Comparison of ENCODE assay signal across 31 cellular contexts in genomic region chr1:55309786-55310516, GRCh38.
DNase-seq lines count a peak whose midpoint lies in the region; ATAC-seq and TF ChIP-seq lines count a peak whose summit lies in the region.
"Had no signal": no experiment of that assay in that cellular context is flagged by ENCODE, and none has a peak within 500 bp of the region (broad histone marks: within the 10 kb centered on the region; RNA-seq: fewer than 3 reads in every experiment).

No MANE protein-coding gene starts in this region.

- H3K9me3 Mint-ChIP-seq in endodermal cell, result no peaks in the 10 kb centered on the region
- H3K9me3 Mint-ChIP-seq in naive thymus-derived CD8-positive, alpha-beta T cell, result no peaks in the 10 kb centered on the region
- no peaks in the 10 kb centered on the region for H3K9me3 Mint-ChIP-seq in CD8-positive, alpha-beta T cell
- H3K9me3 Mint-ChIP-seq: activated CD4-positive, alpha-beta memory T cell treated with anti-CD3 and anti-CD28 coated beads for 36 hours; activated T-helper 1 cell treated with anti-CD3 and anti-CD28 coated beads, Interleukin-12 subunit alpha, Interleukin-12 subunit beta, Interleukin-2, Interleukin-4 antibody, amounts not matched to agents 30 ng/mL and 10 ng/mL and 1 ng/mL, durations not matched to agents 14 hours and 24 hours and 36 hours; CD8-positive, alpha-beta memory T cell; dendritic cell treated with granulocyte-macrophage colony-stimulating factor and Interleukin-4, amounts not matched to agents 40 ng/mL and 50 ng/mL, for 4 days had no signal

- 82 to 86% methylated on average over 16 to 18 of the region's 18 CpGs for WGBS in endodermal cell (ENCODE audit: insufficient coverage in 1 of 2, insufficient read length in 1 of 2), 2 experiments

- H3K27ac ChIP-seq in PC-9 (no peak overlapping the region), endodermal cell (ENCODE audit: low read depth, low read length) (no peak overlapping the region)
- no peak overlapping the region for H3K27ac ChIP-seq in CD8-positive, alpha-beta T cell (ENCODE audit: low read depth, low read length)
- H3K27ac ChIP-seq: 22Rv1, testis, vagina had no signal

- no peaks in the 10 kb centered on the region for H4K20me1 ChIP-seq in PC-9 (ENCODE audit: insufficient read depth)

- DNase-seq in NCI-H2107 treated with DMSO at 0.1 percent for 48 hours (lab: John Stamatoyannopoulos, UW; ENCODE audit: unreplicated experiment) (peak; percentile 36), NCI-H2107 (lab: John Stamatoyannopoulos, UW) (no peak), PC-9 (no peak), endodermal cell (peak; percentile 38), renal cortical epithelial cell (ENCODE audit: low read depth) (peak; percentile 26), NCI-H446 (lab: John Stamatoyannopoulos, UW) (no peak)
- no peak for DNase-seq in naive thymus-derived CD8-positive, alpha-beta T cell
- DNase-seq in CD8-positive, alpha-beta T cell, result no peak
- DNase-seq: activated CD8-positive, alpha-beta memory T cell treated with anti-CD3 and anti-CD28 coated beads, Interleukin-2, amount 50 U/mL, for 4 hours; AML-193; CD8-positive, alpha-beta memory T cell; DMS53; GDM1; NCI-H1092 treated with DMSO at 0.1 percent for 48 hours; NCI-H1930; NCI-H774; SHP77; stimulated activated naive CD4-positive, alpha-beta T cell treated with Interleukin-2 at 50 U/mL for 16 hours; testis had no signal

- no peak overlapping the region for H3K9ac ChIP-seq in endodermal cell (ENCODE audit: extremely low read depth, low read length, poor library complexity, severe bottlenecking)

- no peak overlapping the region for H3K4me3 Mint-ChIP-seq in endodermal cell
- no peak overlapping the region for H3K4me3 Mint-ChIP-seq in naive thymus-derived CD8-positive, alpha-beta T cell
- H3K4me3 Mint-ChIP-seq in CD8-positive, alpha-beta T cell, result no peak overlapping the region
- H3K4me3 Mint-ChIP-seq: activated CD4-positive, alpha-beta memory T cell treated with anti-CD3 and anti-CD28 coated beads for 36 hours; activated naive CD8-positive, alpha-beta T cell; activated T-helper 1 cell treated with anti-CD3 and anti-CD28 coated beads, Interleukin-12 subunit alpha, Interleukin-12 subunit beta, Interleukin-2, Interleukin-4 antibody, amounts not matched to agents 30 ng/mL and 10 ng/mL and 1 ng/mL, durations not matched to agents 14 hours and 24 hours and 36 hours; CD8-positive, alpha-beta memory T cell; dendritic cell treated with granulocyte-macrophage colony-stimulating factor and Interleukin-4, amounts not matched to agents 40 ng/mL and 50 ng/mL, for 4 days had no signal

- H3F3A ChIP-seq in PC-9 (ENCODE audit: insufficient read depth, low read depth), result 0 out of 2 replicates have a peak, but pooled peaks cover 13% of the 10 kb centered on the region

- H3K4me1 ChIP-seq in PC-9 (replicated peaks; ENCODE audit: insufficient read depth), result peaks cover 25% of the 10 kb centered on the region
- peaks cover 2% of the 10 kb centered on the region for H3K4me1 ChIP-seq in endodermal cell (ENCODE audit: control insufficient read depth, insufficient read depth, low read length)
- H3K4me1 ChIP-seq in CD8-positive, alpha-beta T cell (ENCODE audit: insufficient read depth, low read length), result no peaks in the 10 kb centered on the region
- H3K4me1 ChIP-seq: HAP-1, testis had no signal

- H3K36me3 ChIP-seq in PC-9 (ENCODE audit: low read depth), result no peaks in the 10 kb centered on the region
- no peaks in the 10 kb centered on the region for H3K36me3 ChIP-seq in endodermal cell (ENCODE audit: control insufficient read depth, insufficient read depth, low read length)
- no peaks in the 10 kb centered on the region for H3K36me3 ChIP-seq in CD8-positive, alpha-beta T cell (ENCODE audit: insufficient read depth, low read length)
- H3K36me3 ChIP-seq: HAP-1, vagina had no signal

- peak overlapping the region; percentile 34; the same call in 1 of the 2 replicates for H3K4me2 ChIP-seq in PC-9

- no peak overlapping the region for H2AFZ ChIP-seq in PC-9

- peaks cover 11% of the 10 kb centered on the region for H3K27me3 Mint-ChIP-seq in endodermal cell (ENCODE audit: insufficient read depth)
- H3K27me3 Mint-ChIP-seq in naive thymus-derived CD8-positive, alpha-beta T cell, result peaks cover 0 to 13% (median 5%) of the 10 kb centered on the region in 5 donors
- H3K27me3 Mint-ChIP-seq in CD8-positive, alpha-beta T cell (ENCODE audit: low read depth), result no peaks in the 10 kb centered on the region

- no peaks in the 10 kb centered on the region for H3K79me2 ChIP-seq in PC-9 (ENCODE audit: low read depth)

- H3K27me3 ChIP-seq in PC-9 (ENCODE audit: insufficient read depth, low read depth) (no peaks in the 10 kb centered on the region), endodermal cell (ENCODE audit: control insufficient read depth, insufficient read depth, low read length, poor library complexity, severe bottlenecking) (no peaks in the 10 kb centered on the region)
- no peaks in the 10 kb centered on the region for H3K27me3 ChIP-seq in CD8-positive, alpha-beta T cell (ENCODE audit: insufficient read depth, low read length)
- H3K27me3 ChIP-seq: testis, vagina had no signal

- no peak for ATAC-seq in naive thymus-derived CD8-positive, alpha-beta T cell
- ATAC-seq in CD8-positive, alpha-beta T cell, result no peak
- ATAC-seq: activated CD4-positive, CD25-positive, alpha-beta regulatory T cell treated with anti-CD3 and anti-CD28 coated beads, Interleukin-2, amount 50 U/mL, for 24 hours; K562; left lobe of liver; sciatic nerve had no signal

- intact Hi-C loops in PC-9 (cut with micrococcal nuclease; ENCODE audit: unreplicated experiment), result no loop called here
- intact Hi-C loops in CD8-positive, alpha-beta T cell (cut with DNase I, micrococcal nuclease), result no loop called here

- H3K27ac Mint-ChIP-seq in endodermal cell, result no peak overlapping the region
- H3K27ac Mint-ChIP-seq in naive thymus-derived CD8-positive, alpha-beta T cell, result no peak overlapping the region
- no peak overlapping the region for H3K27ac Mint-ChIP-seq in CD8-positive, alpha-beta T cell
- H3K27ac Mint-ChIP-seq: activated CD4-positive, alpha-beta memory T cell treated with anti-CD3 and anti-CD28 coated beads for 36 hours; activated naive CD8-positive, alpha-beta T cell; activated T-helper 1 cell treated with anti-CD3 and anti-CD28 coated beads, Interleukin-12 subunit alpha, Interleukin-12 subunit beta, Interleukin-2, Interleukin-4 antibody, amounts not matched to agents 30 ng/mL and 10 ng/mL and 1 ng/mL, durations not matched to agents 14 hours and 24 hours and 36 hours; dendritic cell treated with granulocyte-macrophage colony-stimulating factor and Interleukin-4, amounts not matched to agents 40 ng/mL and 50 ng/mL, for 4 days; progenitor cell of endocrine pancreas had no signal

- H3K9me2 ChIP-seq in PC-9 (ENCODE audit: insufficient read depth), result no peaks in the 10 kb centered on the region

- TF ChIP-seq CTCF in PC-9 (conservative IDR thresholded peaks at IDR 0.05), result no peak
- no peak for TF ChIP-seq CTCF in endodermal cell (conservative IDR thresholded peaks at IDR 0.05)
- no peak for TF ChIP-seq CTCF in CD8-positive, alpha-beta T cell (IDR thresholded peaks at IDR 0.05)

- H3K9me3 ChIP-seq in PC-9 (ENCODE audit: insufficient read depth, low read depth) (no peaks in the 10 kb centered on the region; the same call in 1 of the 2 replicates), endodermal cell (ENCODE audit: control insufficient read depth, low read length) (no peaks in the 10 kb centered on the region)
- H3K9me3 ChIP-seq in CD8-positive, alpha-beta T cell (ENCODE audit: low read length), result no peaks in the 10 kb centered on the region
- H3K9me3 ChIP-seq: HAP-1, testis, vagina had no signal

- BruUV-seq in PC-9 (replicated peaks; lab: Mats Ljungman, UMichigan), result no TSS peak

- H3K4me1 Mint-ChIP-seq in endodermal cell, result peaks cover 22% of the 10 kb centered on the region
- H3K4me1 Mint-ChIP-seq in naive thymus-derived CD8-positive, alpha-beta T cell, result no peaks in the 10 kb centered on the region
- H3K4me1 Mint-ChIP-seq in CD8-positive, alpha-beta T cell (ENCODE audit: low read depth), result no peaks in the 10 kb centered on the region
- H3K4me1 Mint-ChIP-seq: CD8-positive, alpha-beta memory T cell had no signal

- POLR2A ChIA-PET in PC-9 (lab: Charles Lee; ENCODE audit: unreplicated experiment), result no interaction called here
- POLR2A ChIA-PET in naive thymus-derived CD8-positive, alpha-beta T cell (lab: Charles Lee), result no interaction called here
- POLR2A ChIA-PET in CD8-positive, alpha-beta T cell (lab: Charles Lee), result no interaction called here

- no peaks in the 10 kb centered on the region for H3K36me3 Mint-ChIP-seq in endodermal cell (ENCODE audit: low read depth)
- no peaks in the 10 kb centered on the region for H3K36me3 Mint-ChIP-seq in naive thymus-derived CD8-positive, alpha-beta T cell
- H3K36me3 Mint-ChIP-seq in CD8-positive, alpha-beta T cell, result no peaks in the 10 kb centered on the region
- H3K36me3 Mint-ChIP-seq: activated CD4-positive, alpha-beta memory T cell treated with anti-CD3 and anti-CD28 coated beads for 36 hours; activated naive CD8-positive, alpha-beta T cell; CD8-positive, alpha-beta memory T cell had no signal

- H3K4me3 ChIP-seq in PC-9 (no peak overlapping the region), endodermal cell (ENCODE audit: low read length) (no peak overlapping the region)
- no peak overlapping the region for H3K4me3 ChIP-seq in CD8-positive, alpha-beta T cell (ENCODE audit: low read depth, low read length)
- H3K4me3 ChIP-seq: HAP-1, K562, testis, vagina had no signal

- CTCF ChIA-PET in PC-9 (lab: Charles Lee), result no interaction called here
- CTCF ChIA-PET in CD8-positive, alpha-beta T cell (lab: Charles Lee), result no interaction called here

Comparison
In these comparisons a context has a peak if more than half of its experiments do, and no peak if none do; other contexts are left out.
1. DNase-seq: peak in NCI-H2107 treated with DMSO at 0.1 percent for 48 hours (single experiment), endodermal cell (single experiment) and renal cortical epithelial cell (single experiment); none in NCI-H2107 (single experiment), PC-9 (0 of 2), naive thymus-derived CD8-positive, alpha-beta T cell (0 of 10), CD8-positive, alpha-beta T cell (0 of 7) and NCI-H446 (0 of 2).